Comparison of ENCODE assay signal across 1 cellular context in genomic region chr3:9792405-9793160, GRCh38.
TF ChIP-seq lines count a peak whose summit lies in the region.

Gene ARPC4, plus strand, starts transcription at chr3:9793082. Its CDS starts 40 bp downstream, at chr3:9793122.
Gene TADA3, minus strand, starts transcription at chr3:9792473. Its CDS starts 1,007 bp downstream, at chr3:9791466.

TF ChIP-seq in HepG2, 621 proteins besides CTCF, POLR2A, EP300 and RAD21 (continued from another document and continues in another):
- TF ChIP-seq ZNF546 (CRISPR knock-in tag; conservative IDR thresholded peaks at IDR 0.05) (0 out of 2 replicates have a peak, but pooled peaks have one; percentile 49), FOXO1 (CRISPR knock-in tag; IDR thresholded peaks at IDR 0.05) (no peak), BRD4 (CRISPR knock-in tag; IDR thresholded peaks at IDR 0.05) (no peak), SALL1 (CRISPR knock-in tag; IDR thresholded peaks at IDR 0.05) (no peak; the same call in 1 of the 2 replicates), HNF1A (IDR thresholded peaks at IDR 0.05; ENCODE audit: low read depth) (no peak), HNF1A (CRISPR knock-in tag; IDR thresholded peaks at IDR 0.05; ENCODE audit: borderline replicate concordance) (peak; percentile 40; the same call in 1 of the 2 replicates), ZNF7 (CRISPR knock-in tag; IDR thresholded peaks at IDR 0.05) (peak; percentile 4; the same call in 1 of the 2 replicates), ZNF543 (CRISPR knock-in tag; IDR thresholded peaks at IDR 0.05) (0 out of 2 replicates have a peak, but pooled peaks have one; percentile 23), ZFX (CRISPR knock-in tag; IDR thresholded peaks at IDR 0.05; ENCODE audit: low read depth) (peak; percentile 56; the same call in 1 of the 2 replicates), ATF1 (CRISPR knock-in tag; IDR thresholded peaks at IDR 0.05) (no peak; the same call in 1 of the 2 replicates), KAT8 (CRISPR knock-in tag; IDR thresholded peaks at IDR 0.05) (peak; percentile 91), MYC (CRISPR knock-in tag; IDR thresholded peaks at IDR 0.05; ENCODE audit: borderline replicate concordance) (peak; percentile 60; the same call in 1 of the 2 replicates), ZNF407 (CRISPR knock-in tag; IDR thresholded peaks at IDR 0.05; ENCODE audit: not compliant biosample characterization) (no peak), MEF2D (CRISPR knock-in tag; IDR thresholded peaks at IDR 0.05) (peak; percentile 38; the same call in 1 of the 2 replicates), TGIF2 (CRISPR knock-in tag; IDR thresholded peaks at IDR 0.05) (no peak), HNRNPL (IDR thresholded peaks at IDR 0.05; ENCODE audit: low read depth, low read length) (0 out of 2 replicates have a peak, but pooled peaks have one; percentile 52), ZMAT3 (CRISPR knock-in tag; conservative IDR thresholded peaks at IDR 0.05) (0 out of 2 replicates have a peak, but pooled peaks have one; percentile 26), HOXA9 (CRISPR knock-in tag; IDR thresholded peaks at IDR 0.05; ENCODE audit: borderline replicate concordance) (peak; percentile 35; the same call in 1 of the 2 replicates), ASH2L (IDR thresholded peaks at IDR 0.05; ENCODE audit: insufficient read length, low read depth, low read length) (peak; percentile 84), TCF12 (IDR thresholded peaks at IDR 0.05) (no peak), TCF12 (CRISPR knock-in tag; IDR thresholded peaks at IDR 0.05) (no peak), FOXK2 (IDR thresholded peaks at IDR 0.05) (peak; percentile 99), SOX6 (IDR thresholded peaks at IDR 0.05) (no peak), SOX6 (CRISPR knock-in tag; IDR thresholded peaks at IDR 0.05) (peak; percentile 12; the same call in 1 of the 2 replicates), PRPF4 (IDR thresholded peaks at IDR 0.05; ENCODE audit: low read depth, low read length, poor library complexity, severe bottlenecking) (no peak), RAD51 (IDR thresholded peaks at IDR 0.05; ENCODE audit: borderline replicate concordance) (no peak), ZNF343 (CRISPR knock-in tag; IDR thresholded peaks at IDR 0.05) (0 out of 2 replicates have a peak, but pooled peaks have one; percentile 43), HDAC2 (CRISPR knock-in tag; IDR thresholded peaks at IDR 0.05) (no peak; the same call in 1 of the 2 replicates), ZKSCAN1 (IDR thresholded peaks at IDR 0.05; ENCODE audit: low read length) (no peak), SYNCRIP (IDR thresholded peaks at IDR 0.05; ENCODE audit: insufficient read depth, low read depth, low read length) (no peak), HES4 (CRISPR knock-in tag; IDR thresholded peaks at IDR 0.05; ENCODE audit: borderline replicate concordance) (no peak), ZNF781 (CRISPR knock-in tag; IDR thresholded peaks at IDR 0.05; ENCODE audit: borderline replicate concordance, not compliant biosample characterization) (no peak), ZNF292 (CRISPR knock-in tag; IDR thresholded peaks at IDR 0.05; ENCODE audit: borderline replicate concordance, low read depth) (no peak), ZNF597 (CRISPR knock-in tag; IDR thresholded peaks at IDR 0.05) (no peak), ZFP62 (CRISPR knock-in tag; IDR thresholded peaks at IDR 0.05) (no peak), RORA (CRISPR knock-in tag; IDR thresholded peaks at IDR 0.05) (no peak), SIN3B (IDR thresholded peaks at IDR 0.05; ENCODE audit: low read length) (peak; percentile 49), ARNT2 (CRISPR knock-in tag; IDR thresholded peaks at IDR 0.05; ENCODE audit: low read depth) (peak; percentile 77; the same call in 1 of the 2 replicates), TEAD3 (CRISPR knock-in tag; optimal IDR thresholded peaks at IDR 0.05; ENCODE audit: borderline replicate concordance) (no peak), ZNF331 (CRISPR knock-in tag; IDR thresholded peaks at IDR 0.05) (peak; percentile 14; the same call in 1 of the 2 replicates), SNRNP70 (IDR thresholded peaks at IDR 0.05; ENCODE audit: low read depth, low read length) (no peak), ZNF335 (CRISPR knock-in tag; IDR thresholded peaks at IDR 0.05) (no peak), CREM (IDR thresholded peaks at IDR 0.05) (peak; percentile 61), CREM (CRISPR knock-in tag; IDR thresholded peaks at IDR 0.05) (no peak), ZNF556 (CRISPR knock-in tag; IDR thresholded peaks at IDR 0.05; ENCODE audit: borderline replicate concordance) (peak; percentile 67; the same call in 1 of the 2 replicates), ZNF142 (CRISPR knock-in tag; IDR thresholded peaks at IDR 0.05) (peak; percentile 74; the same call in 1 of the 2 replicates), NRL (CRISPR knock-in tag; IDR thresholded peaks at IDR 0.05; ENCODE audit: borderline replicate concordance) (peak; percentile 16; the same call in 1 of the 2 replicates)
